In the genomic region with DNA sequence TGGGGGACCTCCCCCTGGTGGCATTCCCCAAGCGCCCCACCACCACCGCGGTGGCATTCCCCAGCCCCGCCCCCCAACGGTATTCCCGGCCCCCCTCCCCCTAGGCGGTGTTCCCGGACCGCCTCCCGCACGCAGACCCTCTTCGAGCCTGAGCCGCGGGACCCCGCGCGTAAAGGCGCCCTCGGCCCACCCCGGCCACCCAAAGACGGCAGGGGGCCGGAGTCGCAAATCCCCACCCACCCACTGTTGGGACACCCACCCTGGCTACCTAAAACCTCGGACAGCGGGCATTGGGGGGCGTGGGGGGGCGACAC, we compare ENCODE assay signal across 9 cellular contexts. TPM values are rescaled to one million over a fixed set of nuclear protein-coding genes. Genes with fewer than 3 reads are reported as not detected.
A peak's percentile ranks its signal among the peaks of the same experiment; 100 is the strongest.
DNase-seq lines count a peak whose midpoint lies in the region; ATAC-seq, FAIRE-seq and TF ChIP-seq lines count a peak whose summit lies in the region.
"Had no signal": no experiment of that assay in that cellular context is flagged by ENCODE, and none has a peak within 500 bp of the region (broad histone marks: within the 10 kb centered on the region; RNA-seq: fewer than 3 reads in every experiment).

No MANE protein-coding gene starts in this region.

- peak overlapping the region; percentile 84 for H3K4me2 ChIP-seq in endothelial cell of umbilical vein (ENCODE audit: insufficient read depth, low read length)

- TF ChIP-seq CTCF in C4-2B (conservative IDR thresholded peaks at IDR 0.05): no peak
- TF ChIP-seq CTCF in Panc1 (IDR thresholded peaks at IDR 0.05): no peak
- TF ChIP-seq CTCF in endothelial cell of umbilical vein (IDR thresholded peaks at IDR 0.05; ENCODE audit: extremely low read depth in 1 of 2, insufficient read depth in 1 of 2, low read depth in 1 of 2, low read length in 2 of 2): no peak
- TF ChIP-seq CTCF in neural crest cell (conservative IDR thresholded peaks at IDR 0.05): no peak
- TF ChIP-seq CTCF in GM13976 (IDR thresholded peaks at IDR 0.05; ENCODE audit: borderline replicate concordance, control extremely low read depth, extremely low read depth, insufficient read depth, missing control alignments): no peak

- no peaks in the 10 kb centered on the region for H3K36me3 Mint-ChIP-seq in neural crest cell (ENCODE audit: low read depth)

- peaks cover 13% of the 10 kb centered on the region for H3K4me1 Mint-ChIP-seq in neural crest cell

- no peaks in the 10 kb centered on the region for H3K9me3 Mint-ChIP-seq in neural crest cell

- H3K27me3 ChIP-seq in Panc1 (ENCODE audit: control insufficient read depth, insufficient read depth, low read length) (no peaks in the 10 kb centered on the region), endothelial cell of umbilical vein (ENCODE audit: control insufficient read depth in 2 of 2, insufficient read depth in 2 of 2, low read length in 2 of 2) (peaks cover 18 to 25% of the 10 kb centered on the region in 2 experiments)

- intact Hi-C loops in Panc1 (cut with micrococcal nuclease; ENCODE audit: unreplicated experiment) (no loop called here), endothelial cell of umbilical vein (cut with micrococcal nuclease) (loop anchor here (1.0 to 5.0 kb wide), 4 partner anchors 66 to 777 kb away; a partner anchor contains a TSS)

- TF ChIP-seq POLR2A in endothelial cell of umbilical vein (IDR thresholded peaks at IDR 0.05; ENCODE audit: low read depth, low read length): no peak

- H3K4me3 ChIP-seq in Panc1 (ENCODE audit: low read depth in 2 of 2, low read length in 2 of 2) (peak overlapping the region; percentile 54 to 66), endothelial cell of umbilical vein (replicated peaks in 1 of 3; ENCODE audit: insufficient read depth in 1 of 3, low read depth in 1 of 3, low read length in 3 of 3) (peak overlapping the region; percentile 38 to 56 (median 56))

- no peaks in the 10 kb centered on the region for H3K9me1 ChIP-seq in endothelial cell of umbilical vein (replicated peaks; ENCODE audit: control insufficient read depth, extremely low read depth, insufficient read depth, low read length)

- DNase-seq in Panc1 (ENCODE audit: low read depth, low spot score) (no peak), endothelial cell of umbilical vein (ENCODE audit: low read depth, low spot score) (no peak), neural crest cell (ENCODE audit: low read depth, low spot score) (no peak), foreskin melanocyte (no peak), GM13976 (ENCODE audit: low spot score) (no peak)
- no peak for DNase-seq in activated naive CD4-positive, alpha-beta T cell (lab: John Stamatoyannopoulos, UW)
- DNase-seq: NCI-H1417 treated with DMSO at 0.1 percent for 48 hours had no signal

- H3K36me3 ChIP-seq in Panc1 (ENCODE audit: control insufficient read depth, insufficient read depth, low read length) (no peaks in the 10 kb centered on the region), endothelial cell of umbilical vein (ENCODE audit: control insufficient read depth in 2 of 2, extremely low read depth in 1 of 2, insufficient read depth in 2 of 2, low read length in 2 of 2) (no peaks in the 10 kb centered on the region)

- ATAC-seq in Panc1 (peak; percentile 45; the same call in 1 of the 2 replicates), GM18520 (IDR thresholded peaks at IDR 0.05; ENCODE audit: unreplicated experiment) (no peak)

- dilution Hi-C loops in endothelial cell of umbilical vein (cut with MboI; ENCODE audit: extremely low pct_ligation_motif_present, low sequenced_read_pairs): no loop called here

- POLR2A ChIA-PET in Panc1 (lab: Charles Lee): no interaction called here
- POLR2A ChIA-PET in endothelial cell of umbilical vein (lab: Charles Lee): no interaction called here

- BruUV-seq in Panc1 (replicated peaks; lab: Mats Ljungman, UMichigan): no TSS peak
- no TSS peak for BruUV-seq in endothelial cell of umbilical vein (replicated peaks; lab: Mats Ljungman, UMichigan)

- FAIRE-seq in endothelial cell of umbilical vein (lab: Jason Lieb, UNC): no peak

- H3K9ac ChIP-seq in endothelial cell of umbilical vein (replicated peaks; ENCODE audit: extremely low read depth, insufficient read depth, low read length): peak overlapping the region; percentile 53

- H3K9me3 ChIP-seq in Panc1 (ENCODE audit: control insufficient read depth, insufficient read depth, low read depth, low read length) (no peaks in the 10 kb centered on the region), endothelial cell of umbilical vein (replicated peaks; ENCODE audit: control insufficient read depth, insufficient read depth, low read length) (no peaks in the 10 kb centered on the region)

- H3K4me3 Mint-ChIP-seq in neural crest cell: peak overlapping the region; percentile 60

- H3K27ac ChIP-seq in C4-2B (peak overlapping the region; percentile 42), Panc1 (ENCODE audit: low read length) (peak overlapping the region; percentile 68; the same call in 1 of the 2 replicates), endothelial cell of umbilical vein (ENCODE audit: insufficient read depth, low read depth, low read length) (no peak overlapping the region)

- H4K20me1 ChIP-seq in endothelial cell of umbilical vein (replicated peaks; ENCODE audit: control insufficient read depth, extremely low read depth, insufficient read depth, low read length): no peaks in the 10 kb centered on the region

- H3K4me1 ChIP-seq in Panc1 (ENCODE audit: control insufficient read depth, insufficient read depth, low read length): no peaks in the 10 kb centered on the region
- H3K4me1 ChIP-seq in endothelial cell of umbilical vein (ENCODE audit: control insufficient read depth, extremely low read depth, insufficient read depth, low read length): peaks cover 7% of the 10 kb centered on the region

- in situ Hi-C loops in Panc1 (cut with HindIII; ENCODE audit: low pct_unique_long_range_greater_than_20kb, low sequenced_read_pairs) (no loop called here), GM13976 (cut with MboI; ENCODE audit: low sequenced_read_pairs, unreplicated experiment) (no loop called here)

- no peaks in the 10 kb centered on the region for H3K79me2 ChIP-seq in endothelial cell of umbilical vein (ENCODE audit: control insufficient read depth, insufficient read depth, low read length)

- CTCF ChIA-PET in Panc1 (lab: Charles Lee): no interaction called here
- CTCF ChIA-PET in endothelial cell of umbilical vein (lab: Charles Lee): no interaction called here

- peak overlapping the region; percentile 97 for H2AFZ ChIP-seq in endothelial cell of umbilical vein (ENCODE audit: low read depth, low read length)

- peaks cover 36% of the 10 kb centered on the region for H3K27me3 Mint-ChIP-seq in neural crest cell (ENCODE audit: low read depth)

- H3K27ac Mint-ChIP-seq in neural crest cell (ENCODE audit: unreplicated experiment): no peak overlapping the region

TF ChIP-seq in endothelial cell of umbilical vein, 7 proteins besides CTCF, POLR2A, EP300 and RAD21:
- TF ChIP-seq POLR2AphosphoS5 (IDR thresholded peaks at IDR 0.05; ENCODE audit: insufficient read depth, low read depth, low read length) (no peak), FOS (IDR thresholded peaks at IDR 0.05; ENCODE audit: borderline replicate concordance, insufficient read depth, low read length) (no peak), JUN (IDR thresholded peaks at IDR 0.05; ENCODE audit: borderline replicate concordance, insufficient read depth, insufficient read length, low read depth) (no peak), GATA2 (IDR thresholded peaks at IDR 0.05; ENCODE audit: insufficient read depth, insufficient read length, low read depth, low read length) (no peak), EZH2 (IDR thresholded peaks at IDR 0.05; ENCODE audit: borderline replicate concordance, low read depth, low read length, severe bottlenecking) (no peak), MYC (IDR thresholded peaks at IDR 0.05; ENCODE audit: low read depth, low read length) (no peak)
- TF ChIP-seq, protein P1, sequence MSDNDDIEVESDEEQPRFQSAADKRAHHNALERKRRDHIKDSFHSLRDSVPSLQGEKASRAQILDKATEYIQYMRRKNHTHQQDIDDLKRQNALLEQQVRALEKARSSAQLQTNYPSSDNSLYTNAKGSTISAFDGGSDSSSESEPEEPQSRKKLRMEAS (IDR thresholded peaks at IDR 0.05; ENCODE audit: insufficient read depth, insufficient read length): no peak
TF ChIP-seq in endothelial cell of umbilical vein: peak in this region for 0.

RNA-seq across cellular contexts. Expression of a gene that starts 22.4 kb away (rescaled TPM):
- total RNA-seq in Panc1 (2021; ENCODE audit: unreplicated experiment) (9.7 TPM), endothelial cell of umbilical vein (0.74 and 0.91 TPM in 2 replicates), neural crest cell (6.8 and 7.3 TPM in 2 replicates)
- 11.9 TPM for polyA plus RNA-seq in Panc1 (2012; ENCODE audit: insufficient read length)
- 1.9 and 2.8 TPM in 2 replicates for polyA plus RNA-seq in endothelial cell of umbilical vein
- 0.89 and 1.3 TPM in 2 replicates for polyA plus RNA-seq in endothelial cell of umbilical vein (2011; cell fraction: cytosol; rRNA removed)
- 0.61 and 1.0 TPM in 2 replicates for polyA plus RNA-seq in endothelial cell of umbilical vein (2011; cell fraction: nucleus; rRNA removed)
- polyA plus RNA-seq in endothelial cell of umbilical vein (2012): 0.91 and 1.5 TPM in 2 replicates
- 0.53 and 1.5 TPM in 2 replicates for polyA minus RNA-seq in endothelial cell of umbilical vein
- polyA minus RNA-seq in endothelial cell of umbilical vein (2011; cell fraction: cytosol; rRNA and poly(A)+ RNA removed): not detected
- not detected in 2 replicates for polyA minus RNA-seq in endothelial cell of umbilical vein (2011; cell fraction: nucleus; rRNA and poly(A)+ RNA removed)
